ENCODE assay signal across 13 cellular contexts in the genomic region with DNA sequence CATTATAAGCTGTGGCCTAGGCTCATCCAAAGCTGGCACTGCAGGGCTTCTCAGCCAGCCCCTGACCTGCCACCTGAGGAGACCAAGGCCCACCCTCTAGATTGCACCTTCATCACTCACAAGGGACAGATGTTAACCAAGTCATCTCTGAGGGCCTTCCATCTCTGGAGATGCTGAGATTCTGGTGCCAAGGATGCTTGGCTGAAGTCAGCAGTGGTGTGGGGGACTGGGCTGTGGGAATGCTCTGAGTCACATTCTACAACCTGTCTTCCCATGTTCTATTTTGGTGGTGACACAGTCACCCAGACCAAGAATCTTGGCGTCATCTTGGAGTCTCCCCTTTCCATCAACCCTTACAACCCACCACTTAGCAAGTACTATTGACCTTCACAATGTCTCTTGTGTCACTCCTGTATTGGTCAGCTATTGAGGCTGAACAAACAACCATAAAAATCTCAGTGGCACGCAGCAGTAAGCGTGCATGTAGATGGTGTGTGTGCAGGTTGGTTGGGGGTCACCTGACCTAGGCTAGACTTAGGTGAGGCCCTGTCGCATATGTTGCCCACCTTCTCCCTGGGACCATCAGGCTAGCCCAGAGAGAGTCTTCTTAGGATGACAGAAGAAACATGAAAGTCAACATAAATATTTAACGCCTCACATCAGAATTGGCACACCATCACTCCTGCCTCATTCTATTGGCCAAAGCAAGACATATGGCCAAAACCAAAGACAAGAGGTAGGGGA.
A peak's percentile ranks its signal among the peaks of the same experiment; 100 is the strongest.
DNase-seq lines count a peak whose midpoint lies in the region; ATAC-seq, FAIRE-seq and TF ChIP-seq lines count a peak whose summit lies in the region.
"Had no signal": no experiment of that assay in that cellular context is flagged by ENCODE, and none has a peak within 500 bp of the region (broad histone marks: within the 10 kb centered on the region; RNA-seq: fewer than 3 reads in every experiment).

No MANE protein-coding gene starts in this region.

- CTCF ChIA-PET in CD4-positive, alpha-beta T cell (lab: Charles Lee): interaction anchor here (2.1 kb wide), 1 partner anchor 99 kb away, joined by 5 read pairs; no protein-coding TSS in a partner anchor

- H3K27ac ChIP-seq in CD4-positive, alpha-beta T cell (ENCODE audit: low read depth, low read length): no peak overlapping the region
- H3K27ac ChIP-seq: epithelial cell of prostate had no signal

- no peak for TF ChIP-seq CTCF in CD4-positive, alpha-beta T cell (IDR thresholded peaks at IDR 0.05)

- DNase-seq in CD4-positive, alpha-beta T cell: no peak
- DNase-seq in LHCN-M2 (ENCODE audit: low read depth) (peak; percentile 49), astrocyte of the hippocampus (ENCODE audit: low read depth, low spot score) (peak; percentile 46), posterior vena cava (ENCODE audit: low spot score) (peak; percentile 26), urothelium cell line (ENCODE audit: low spot score) (no peak), HTR-8/SVneo (ENCODE audit: insufficient read length, low spot score) (no peak), RPMI8226 (no peak)
- DNase-seq: amniotic stem cell, retina had no signal

- H3K4me1 Mint-ChIP-seq in CD4-positive, alpha-beta T cell (ENCODE audit: low read depth): peaks cover 41% of the 10 kb centered on the region

- no peaks in the 10 kb centered on the region for H3K27me3 Mint-ChIP-seq in CD4-positive, alpha-beta T cell

- no peaks in the 10 kb centered on the region for H3K9me3 Mint-ChIP-seq in CD4-positive, alpha-beta T cell
- H3K9me3 Mint-ChIP-seq: mesothelial cell of epicardium had no signal

- H3K27ac Mint-ChIP-seq in CD4-positive, alpha-beta T cell: peak overlapping the region; percentile 86
- H3K27ac Mint-ChIP-seq: mesothelial cell of epicardium had no signal

- ATAC-seq in CD4-positive, alpha-beta T cell (ENCODE audit: poor library complexity): no peak
- ATAC-seq in HG03342 (IDR thresholded peaks at IDR 0.05; ENCODE audit: unreplicated experiment): no peak

- H3K36me3 Mint-ChIP-seq in CD4-positive, alpha-beta T cell (ENCODE audit: low read depth): no peaks in the 10 kb centered on the region

- no peak for FAIRE-seq in urothelium cell line (lab: Jason Lieb, UNC)
- no peak for FAIRE-seq in HTR-8/SVneo (lab: Jason Lieb, UNC)
- FAIRE-seq: GM19239 had no signal

- H3K4me3 Mint-ChIP-seq in CD4-positive, alpha-beta T cell: no peak overlapping the region
- H3K4me3 Mint-ChIP-seq: mesothelial cell of epicardium had no signal

- POLR2A ChIA-PET in CD4-positive, alpha-beta T cell (lab: Charles Lee): interaction anchor here (3.1 kb wide), 1 partner anchor 18 kb away, joined by 24 read pairs; no protein-coding TSS in a partner anchor

- H3K27me3 ChIP-seq in CD4-positive, alpha-beta T cell (ENCODE audit: control insufficient read depth, insufficient read depth, low read length): no peaks in the 10 kb centered on the region

- H3K9me3 ChIP-seq in CD4-positive, alpha-beta T cell (ENCODE audit: control insufficient read depth, low read length): no peaks in the 10 kb centered on the region

- intact Hi-C loops in CD4-positive, alpha-beta T cell (cut with DNase I, micrococcal nuclease): loop anchor here in 1 of 2 experiments (2.0 kb wide), 1 partner anchor 19 kb away; no protein-coding TSS in a partner anchor
- intact Hi-C loops in posterior vena cava (cut with DNase I): no loop called here

Comparison
In these comparisons a context has a peak if more than half of its experiments do, and no peak if none do; other contexts are left out.
1. DNase-seq: peak in LHCN-M2 (single experiment), astrocyte of the hippocampus (single experiment) and posterior vena cava (single experiment); none in CD4-positive, alpha-beta T cell (0 of 10), urothelium cell line (single experiment), HTR-8/SVneo (single experiment) and RPMI8226 (single experiment).